Comparison of ENCODE assay signal across 8 cellular contexts in genomic region chrX:78103656-78104446, GRCh38. TPM values are rescaled to one million over a fixed set of nuclear protein-coding genes. Genes with fewer than 3 reads are reported as not detected.
DNase-seq lines count a peak whose midpoint lies in the region; ATAC-seq, FAIRE-seq and TF ChIP-seq lines count a peak whose summit lies in the region.

TSS of gene PGK1 (plus strand) at chrX:78104248. CDS start at chrX:78104341, 93 bp downstream.

- dilution Hi-C loops in mammary epithelial cell (cut with HindIII; ENCODE audit: low sequenced_read_pairs), result no loop called here

- H3K79me2 ChIP-seq in ACC112 (ENCODE audit: control insufficient read depth, insufficient read depth, low read length, unreplicated experiment), result peaks cover 48% of the 10 kb centered on the region
- H3K79me2 ChIP-seq in mammary epithelial cell (ENCODE audit: insufficient read depth, low read length), result peaks cover 48% of the 10 kb centered on the region

- H3K9ac ChIP-seq in mammary epithelial cell (ENCODE audit: insufficient read depth, low read length), result peak within 1 kb of the TSS; percentile 95
- peak within 1 kb of the TSS; percentile 98 for H3K9ac ChIP-seq in iPS-20b (ENCODE audit: low read depth, low read length)

- H2AFZ ChIP-seq in ACC112 (ENCODE audit: low read length, unreplicated experiment), result peak within 1 kb of the TSS; percentile 75
- H2AFZ ChIP-seq in mammary epithelial cell (ENCODE audit: low read depth, low read length), result peak within 1 kb of the TSS; percentile 65

- H3K4me1 ChIP-seq in ACC112 (ENCODE audit: control insufficient read depth, insufficient read depth, low read length, unreplicated experiment) (peaks cover 9% of the 10 kb centered on the region), mammary epithelial cell (ENCODE audit: insufficient read depth, low read length) (no peaks in the 10 kb centered on the region), iPS-20b (ENCODE audit: insufficient read depth, low read length) (peaks cover 9% of the 10 kb centered on the region; the same call in 1 of the 2 replicates), small intestine (ENCODE audit: control insufficient read depth in 2 of 2, insufficient read depth in 1 of 2, low read depth in 1 of 2, low read length in 1 of 2) (no peaks in the 10 kb centered on the region)

- peak within 1 kb of the TSS; percentile 76 for H3K4me2 ChIP-seq in mammary epithelial cell (ENCODE audit: insufficient read depth, low read depth, low read length)

- ATAC-seq in GM18870 (IDR thresholded peaks at IDR 0.05; ENCODE audit: unreplicated experiment) (peak; percentile 89), HG03135 (IDR thresholded peaks at IDR 0.05; ENCODE audit: unreplicated experiment) (peak; percentile 97)

- H3K9me3 ChIP-seq in WERI-Rb-1 (ENCODE audit: severe bottlenecking) (peaks cover 2% of the 10 kb centered on the region), mammary epithelial cell (replicated peaks; ENCODE audit: insufficient read depth, low read length) (no peaks in the 10 kb centered on the region), iPS-20b (ENCODE audit: insufficient read depth, low read depth, low read length) (no peaks in the 10 kb centered on the region), small intestine (ENCODE audit: control insufficient read depth, low read depth) (no peaks in the 10 kb centered on the region)

- H3K36me3 ChIP-seq in ACC112 (ENCODE audit: insufficient read depth, low read length) (peaks cover 19% of the 10 kb centered on the region), WERI-Rb-1 (peaks cover 4% of the 10 kb centered on the region), mammary epithelial cell (ENCODE audit: insufficient read depth, low read length) (no peaks in the 10 kb centered on the region), iPS-20b (ENCODE audit: insufficient read depth, low read depth, low read length) (peaks cover 16% of the 10 kb centered on the region; the same call in 1 of the 2 replicates), small intestine (ENCODE audit: control insufficient read depth in 2 of 2, insufficient read depth in 2 of 2, low read length in 2 of 2) (no peaks in the 10 kb centered on the region)

- in situ Hi-C loops in mammary epithelial cell (cut with MboI; ENCODE audit: low sequenced_read_pairs in 2 of 2), result loop anchor here in 1 of 2 donors (10.0 kb wide), 1 partner anchor 189 kb away; the partner anchor contains the start of gene ATP7A

- CTCF ChIA-PET in mammary epithelial cell (lab: Charles Lee; ENCODE audit: low non-redundant PET), result no interaction called here

- no peak for FAIRE-seq in small intestine (lab: Jason Lieb, UNC)

- H3K4me3 ChIP-seq in ACC112 (ENCODE audit: low read depth, low read length) (peak within 1 kb of the TSS; percentile 99), WERI-Rb-1 (ENCODE audit: low read depth, low read length) (peak within 1 kb of the TSS; percentile 72), mammary epithelial cell (replicated peaks in 1 of 3; ENCODE audit: insufficient read depth in 1 of 3, low read depth in 2 of 3, low read length in 3 of 3) (peak within 1 kb of the TSS; percentile 62 to 71 (median 64)), iPS-20b (ENCODE audit: low read length) (peak within 1 kb of the TSS; percentile 96), small intestine (ENCODE audit: low read depth in 1 of 2, low read length in 2 of 2) (peak within 1 kb of the TSS; percentile 65 to 77)

- H3K27ac ChIP-seq in ACC112 (ENCODE audit: low read depth, low read length) (peak within 1 kb of the TSS; percentile 89), WERI-Rb-1 (peak within 1 kb of the TSS; percentile 84), mammary epithelial cell (ENCODE audit: insufficient read depth, low read depth, low read length) (peak within 1 kb of the TSS; percentile 87), iPS-20b (ENCODE audit: low read length) (peak within 1 kb of the TSS; percentile 74), small intestine (ENCODE audit: low read depth in 1 of 2, low read length in 1 of 2) (peak within 1 kb of the TSS; percentile 87 to 98)

- H3K27me3 ChIP-seq in ACC112 (ENCODE audit: insufficient read depth, low read length), result no peaks in the 10 kb centered on the region
- peaks cover 3% of the 10 kb centered on the region for H3K27me3 ChIP-seq in WERI-Rb-1 (ENCODE audit: insufficient read depth, low read depth, severe bottlenecking)
- no peaks in the 10 kb centered on the region for H3K27me3 ChIP-seq in mammary epithelial cell (ENCODE audit: insufficient read depth, low read length)
- H3K27me3 ChIP-seq in iPS-20b (ENCODE audit: insufficient read depth, low read length), result no peaks in the 10 kb centered on the region
- no peaks in the 10 kb centered on the region for H3K27me3 ChIP-seq in small intestine (ENCODE audit: control insufficient read depth in 2 of 2, insufficient read depth in 2 of 2, low read length in 2 of 2)

- TSS peak; percentile 78 for BruUV-seq in mammary epithelial cell (replicated peaks; lab: Mats Ljungman, UMichigan)

- TF ChIP-seq CTCF in WERI-Rb-1 (IDR thresholded peaks at IDR 0.05; ENCODE audit: low read depth, low read length) (no peak), mammary epithelial cell (conservative IDR thresholded peaks at IDR 0.05 in 1 of 2, IDR thresholded peaks at IDR 0.05 in 1 of 2; ENCODE audit: extremely low read depth in 1 of 2, insufficient read depth in 1 of 2, low read depth in 1 of 2, low read length in 2 of 2) (no peak)

- peaks cover 19% of the 10 kb centered on the region for H4K20me1 ChIP-seq in mammary epithelial cell (ENCODE audit: insufficient read depth, low read length)

- 36% methylated on average over 25 of the region's 72 CpGs for WGBS in mammary epithelial cell (ENCODE audit: low coverage, missing lambda C conversion rate)
- WGBS in small intestine, 3 donors, result 0 to 46% (median 15%) methylated on average over 30 to 72 of the region's 72 CpGs

- intact Hi-C loops in mammary epithelial cell (cut with micrococcal nuclease), result loop anchor here (1.0 kb wide), 1 partner anchor 12 kb away; no protein-coding TSS in a partner anchor

- DNase-seq in NCI-H2196 treated with DMSO at 0.1 percent for 48 hours (lab: John Stamatoyannopoulos, UW; ENCODE audit: unreplicated experiment), result peak; percentile 76
- peak; percentile 94 for DNase-seq in WERI-Rb-1
- DNase-seq in mammary epithelial cell, result peak; percentile 94
- peak; percentile 94 for DNase-seq in small intestine

RNA-seq across cellular contexts. Expression of gene PGK1, which starts in this region (rescaled TPM):
- 100 to 1,000 TPM; 241 to 701 TPM for total RNA-seq in mammary epithelial cell
- polyA plus RNA-seq in mammary epithelial cell, result 824 TPM
- 1,221 TPM for polyA minus RNA-seq in mammary epithelial cell
- polyA plus RNA-seq in small intestine, result 100 to 1,000 TPM; 185 to 227 (median 188) TPM

Comparison
In these comparisons a context has a peak if more than half of its experiments do, and no peak if none do; other contexts are left out.
1. Peak in every context shown above with its lines: DNase-seq, ATAC-seq, H3K4me3 ChIP-seq and H3K27ac ChIP-seq.